8 cellular contexts compared by ENCODE assay signal in the genomic region with DNA sequence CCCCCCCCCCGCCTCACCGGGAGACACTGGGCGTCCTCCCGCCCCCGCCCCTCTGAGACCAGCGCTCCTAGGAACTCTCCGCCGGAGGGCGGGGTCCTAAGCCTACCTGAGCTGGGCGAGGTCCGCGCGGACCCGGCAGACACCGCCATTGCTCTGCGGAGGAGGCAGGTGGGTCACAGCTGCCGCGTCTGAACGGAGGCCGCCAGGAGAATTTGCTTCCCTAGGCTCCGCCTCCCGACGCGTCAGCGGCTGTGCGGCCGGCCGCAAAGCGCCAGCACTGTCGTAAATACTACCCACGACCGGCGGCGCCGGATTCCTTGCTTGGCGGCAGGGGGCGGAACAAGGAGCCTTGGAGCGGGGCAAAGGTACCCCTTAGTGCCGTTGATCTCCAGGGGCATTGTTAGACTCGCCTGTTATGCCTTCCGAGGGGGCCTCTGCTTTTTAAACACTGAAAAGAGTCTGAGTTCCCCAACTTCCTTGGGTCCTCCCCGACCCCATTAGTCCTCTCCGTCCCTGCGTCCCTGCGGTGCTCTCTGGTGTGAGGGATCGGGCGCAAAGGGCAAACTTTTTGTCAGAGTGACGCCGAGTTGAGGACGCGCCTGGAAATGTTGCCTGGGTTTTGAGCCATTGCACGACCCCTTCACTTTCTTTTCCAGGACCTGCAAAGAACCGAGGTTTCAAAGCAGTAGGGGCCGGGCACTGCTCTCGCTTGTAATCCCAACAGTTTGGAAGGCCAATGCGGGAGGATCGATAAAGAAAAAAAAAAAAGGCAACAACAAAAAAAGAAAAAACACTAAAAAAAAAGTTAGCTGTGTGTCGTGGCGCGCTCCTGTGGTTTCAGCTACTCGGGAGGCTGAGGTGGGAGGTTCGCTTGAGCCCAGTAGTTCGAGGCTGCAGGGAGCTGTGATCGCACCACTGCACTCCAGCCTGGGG. TPM values are rescaled to one million over a fixed set of nuclear protein-coding genes. Genes with fewer than 3 reads are reported as not detected.
DNase-seq lines count a peak whose midpoint lies in the region; ATAC-seq and TF ChIP-seq lines count a peak whose summit lies in the region.

Gene GGCX (minus strand): TSS at position 214 of the 933 bp plus-strand sequence. CDS start 65 bp downstream, at position 149.

- H3K9me3 Mint-ChIP-seq in CD14-positive monocyte: peaks cover 0 to 4% (median 0%) of the 10 kb centered on the region in 7 donors

- peak within 1 kb of the TSS; percentile 82 to 92 (median 89) for H3K27ac ChIP-seq in right lobe of liver

- H3K4me3 Mint-ChIP-seq in CD14-positive monocyte: peak within 1 kb of the TSS; percentile 94 to 99

- peaks cover 46% of the 10 kb centered on the region for H3K4me1 Mint-ChIP-seq in CD14-positive monocyte

- peak; percentile 91 for DNase-seq in CD14-positive monocyte (ENCODE audit: low spot score)
- peak; percentile 98 for DNase-seq in NCI-H82 (lab: John Stamatoyannopoulos, UW)
- peak; percentile 93 to 94 for DNase-seq in activated CD4-positive, alpha-beta T cell treated with anti-CD3 and anti-CD28 coated beads, Interleukin-2, amount 50 U/mL, for 4 hours
- DNase-seq in dermis microvascular lymphatic vessel endothelial cell (ENCODE audit: low read depth in 2 of 2): peak; percentile 85 to 95
- DNase-seq in right lobe of liver: peak; percentile 97 to 98 (median 97)
- peak; percentile 95 for DNase-seq in stimulated activated CD4-positive, alpha-beta T cell treated with anti-CD3 and anti-CD28 coated beads, Interleukin-4, amount 100 ng/mL, for 24 hours

- 2% methylated on average over 31 of the region's 64 CpGs for WGBS in right lobe of liver (ENCODE audit: insufficient coverage, low coverage, low lambda C conversion rate, missing lambda C conversion rate)

- H3K27me3 ChIP-seq in right lobe of liver: no peaks in the 10 kb centered on the region

- peaks cover 16 to 27% of the 10 kb centered on the region in 2 donors for H3K36me3 Mint-ChIP-seq in CD14-positive monocyte

- H3K9me3 ChIP-seq in right lobe of liver: no peaks in the 10 kb centered on the region

- peak within 1 kb of the TSS; percentile 91 to 97 (median 95) for H3K27ac Mint-ChIP-seq in CD14-positive monocyte

- peaks cover 0 to 21% (median 4%) of the 10 kb centered on the region in 4 donors for H3K36me3 ChIP-seq in right lobe of liver

- TF ChIP-seq POLR2A in right lobe of liver (IDR thresholded peaks at IDR 0.05): peak; percentile 91

- ATAC-seq in GM19397 (IDR thresholded peaks at IDR 0.05; ENCODE audit: unreplicated experiment) (peak; percentile 97), HG03565 (IDR thresholded peaks at IDR 0.05; ENCODE audit: unreplicated experiment) (peak; percentile 89), right lobe of liver (peak; percentile 86 to 93 (median 88))

- intact Hi-C loops in CD14-positive monocyte (cut with micrococcal nuclease) (loop anchor here in 1 of 2 donors (5.0 kb wide), 1 partner anchor 41 kb away; the partner anchor contains the start of gene TMEM150A), right lobe of liver (cut with DNase I) (no loop called here)

- H3K4me1 ChIP-seq in right lobe of liver: peaks cover 0 to 20% (median 12%) of the 10 kb centered on the region in 4 donors

- H3K4me3 ChIP-seq in right lobe of liver: peak within 1 kb of the TSS; percentile 70 to 88 (median 79)

- TF ChIP-seq CTCF in CD14-positive monocyte (IDR thresholded peaks at IDR 0.05): no peak
- TF ChIP-seq CTCF in right lobe of liver (IDR thresholded peaks at IDR 0.05): peak in 1 of 4 donors; percentile 4

- no peaks in the 10 kb centered on the region for H3K27me3 Mint-ChIP-seq in CD14-positive monocyte (ENCODE audit: low read depth in 3 of 3)

RNA-seq across cellular contexts. Expression of gene GGCX, which starts in this region (rescaled TPM):
- polyA plus RNA-seq in CD14-positive monocyte: 10 to 100 TPM; 32.0 to 34.4 TPM
- total RNA-seq in dermis microvascular lymphatic vessel endothelial cell (27.3 and 40.0 TPM in 2 replicates), right lobe of liver (100 to 1,000 TPM in 4 of 6 experiments, 10 to 100 TPM in 2; 89.6 to 238 (median 183) TPM)

Comparison
In these comparisons a context has a peak if more than half of its experiments do, and no peak if none do; other contexts are left out.
1. Peak in every context shown above with its lines: DNase-seq, ATAC-seq, H3K4me3 ChIP-seq and H3K27ac ChIP-seq.